1 cellular context compared by ENCODE assay signal in the genomic region with DNA sequence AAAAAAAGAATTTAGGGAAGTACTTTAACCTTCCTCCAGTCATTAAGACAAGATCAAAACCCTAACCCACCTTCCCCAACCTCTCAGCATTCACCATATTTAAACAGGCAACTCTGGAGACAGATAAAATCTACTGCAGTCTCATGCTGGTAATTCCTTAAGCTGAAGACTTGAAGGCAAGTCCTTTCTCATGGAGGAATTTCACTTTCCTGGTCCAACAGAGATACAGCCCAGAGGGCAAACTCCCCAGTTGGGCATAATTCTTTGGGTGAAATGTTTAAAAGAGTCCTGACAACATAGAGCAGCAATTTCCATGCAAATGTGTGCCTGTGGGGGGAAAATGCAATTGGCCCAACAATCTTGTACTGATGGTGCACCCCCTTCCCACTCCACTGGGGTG.
TF ChIP-seq lines count a peak whose summit lies in the region.

No MANE protein-coding gene starts in this region.

TF ChIP-seq in HepG2, 621 proteins besides CTCF, POLR2A, EP300 and RAD21 (continued from another document):
- no peak for TF ChIP-seq BRCA1 (CRISPR knock-in tag; IDR thresholded peaks at IDR 0.05)
- TF ChIP-seq SALL2 (CRISPR knock-in tag; IDR thresholded peaks at IDR 0.05): no peak
- TF ChIP-seq, protein P1, sequence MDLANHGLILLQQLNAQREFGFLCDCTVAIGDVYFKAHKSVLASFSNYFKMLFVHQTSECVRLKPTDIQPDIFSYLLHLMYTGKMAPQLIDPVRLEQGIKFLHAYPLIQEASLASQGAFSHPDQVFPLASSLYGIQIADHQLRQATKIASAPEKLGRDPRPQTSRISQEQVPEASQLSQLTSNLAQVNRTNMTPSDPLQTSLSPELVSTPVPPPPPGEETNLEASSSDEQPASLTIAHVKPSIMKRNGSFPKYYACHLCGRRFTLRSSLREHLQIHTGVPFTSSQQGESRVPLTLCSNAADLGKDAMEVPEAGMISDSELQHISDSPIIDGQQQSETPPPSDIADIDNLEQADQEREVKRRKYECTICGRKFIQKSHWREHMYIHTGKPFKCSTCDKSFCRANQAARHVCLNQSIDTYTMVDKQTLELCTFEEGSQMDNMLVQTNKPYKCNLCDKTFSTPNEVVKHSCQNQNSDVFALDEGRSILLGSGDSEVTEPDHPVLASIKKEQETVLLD (CRISPR knock-in tag; IDR thresholded peaks at IDR 0.05; ENCODE audit: low read depth): no peak
- TF ChIP-seq ZNF605 (CRISPR knock-in tag; IDR thresholded peaks at IDR 0.05): no peak
- TF ChIP-seq RNF2 (conservative IDR thresholded peaks at IDR 0.05; ENCODE audit: low read depth): no peak
- no peak for TF ChIP-seq ZNF567 (CRISPR knock-in tag; IDR thresholded peaks at IDR 0.05; ENCODE audit: borderline replicate concordance)
- no peak for TF ChIP-seq ZBTB33 (CRISPR knock-in tag; IDR thresholded peaks at IDR 0.05)
- TF ChIP-seq SMARCE1 (IDR thresholded peaks at IDR 0.05; ENCODE audit: borderline replicate concordance): no peak
- no peak for TF ChIP-seq ZNF20 (CRISPR knock-in tag; IDR thresholded peaks at IDR 0.05)
TF ChIP-seq in HepG2: peak in this region for 0.
